In the genomic region with DNA sequence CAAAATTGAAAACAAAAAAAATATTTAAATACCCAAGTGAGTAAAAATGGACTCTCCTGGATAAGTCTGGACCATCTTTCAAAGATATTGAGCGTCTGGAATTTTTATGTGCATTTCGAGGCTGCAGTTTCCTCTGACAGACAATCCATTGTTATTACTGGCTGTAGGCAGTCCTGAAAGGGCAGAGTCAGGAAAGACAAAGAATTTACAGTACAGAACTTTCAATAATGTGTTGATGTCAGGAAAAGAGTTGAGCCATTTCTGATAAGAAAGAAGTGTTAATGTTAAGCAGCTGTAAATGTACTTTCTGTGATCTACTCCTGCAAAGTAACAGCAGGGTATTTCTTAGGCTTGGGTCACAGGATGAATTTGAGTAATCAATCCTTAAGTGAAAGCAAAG, we compare ENCODE assay signal across 1 cellular context.
TF ChIP-seq lines count a peak whose summit lies in the region.

No MANE protein-coding gene starts in this region.

TF ChIP-seq in HepG2, 621 proteins besides CTCF, POLR2A, EP300 and RAD21 (continues in another document):
- TF ChIP-seq, protein P1, sequence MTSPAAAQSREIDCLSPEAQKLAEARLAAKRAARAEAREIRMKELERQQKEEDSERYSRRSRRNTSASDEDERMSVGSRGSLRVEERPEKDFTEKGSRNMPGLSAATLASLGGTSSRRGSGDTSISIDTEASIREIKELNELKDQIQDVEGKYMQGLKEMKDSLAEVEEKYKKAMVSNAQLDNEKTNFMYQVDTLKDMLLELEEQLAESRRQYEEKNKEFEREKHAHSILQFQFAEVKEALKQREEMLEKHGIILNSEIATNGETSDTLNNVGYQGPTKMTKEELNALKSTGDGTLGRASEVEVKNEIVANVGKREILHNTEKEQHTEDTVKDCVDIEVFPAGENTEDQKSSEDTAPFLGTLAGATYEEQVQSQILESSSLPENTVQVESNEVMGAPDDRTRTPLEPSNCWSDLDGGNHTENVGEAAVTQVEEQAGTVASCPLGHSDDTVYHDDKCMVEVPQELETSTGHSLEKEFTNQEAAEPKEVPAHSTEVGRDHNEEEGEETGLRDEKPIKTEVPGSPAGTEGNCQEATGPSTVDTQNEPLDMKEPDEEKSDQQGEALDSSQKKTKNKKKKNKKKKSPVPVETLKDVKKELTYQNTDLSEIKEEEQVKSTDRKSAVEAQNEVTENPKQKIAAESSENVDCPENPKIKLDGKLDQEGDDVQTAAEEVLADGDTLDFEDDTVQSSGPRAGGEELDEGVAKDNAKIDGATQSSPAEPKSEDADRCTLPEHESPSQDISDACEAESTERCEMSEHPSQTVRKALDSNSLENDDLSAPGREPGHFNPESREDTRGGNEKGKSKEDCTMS (CRISPR knock-in tag; conservative IDR thresholded peaks at IDR 0.05): no peak
- 0 out of 2 replicates have a peak, but pooled peaks have one; percentile 9 for TF ChIP-seq RARA (CRISPR knock-in tag; IDR thresholded peaks at IDR 0.05)
- no peak for TF ChIP-seq TCF7 (IDR thresholded peaks at IDR 0.05; ENCODE audit: low read depth)
- no peak for TF ChIP-seq ZNF572 (CRISPR knock-in tag; IDR thresholded peaks at IDR 0.05)
- no peak for TF ChIP-seq ZNF143 (CRISPR knock-in tag; IDR thresholded peaks at IDR 0.05)
- TF ChIP-seq PRMT3 (CRISPR knock-in tag; IDR thresholded peaks at IDR 0.05; ENCODE audit: borderline replicate concordance, low read depth): no peak
- TF ChIP-seq ZNF496 (CRISPR knock-in tag; IDR thresholded peaks at IDR 0.05; ENCODE audit: insufficient replicate concordance): no peak
- TF ChIP-seq IRF2 (CRISPR knock-in tag; IDR thresholded peaks at IDR 0.05): no peak
- peak; percentile 14; the same call in 1 of the 2 replicates for TF ChIP-seq GATAD2A (CRISPR knock-in tag; IDR thresholded peaks at IDR 0.05)
- TF ChIP-seq, protein P2, sequence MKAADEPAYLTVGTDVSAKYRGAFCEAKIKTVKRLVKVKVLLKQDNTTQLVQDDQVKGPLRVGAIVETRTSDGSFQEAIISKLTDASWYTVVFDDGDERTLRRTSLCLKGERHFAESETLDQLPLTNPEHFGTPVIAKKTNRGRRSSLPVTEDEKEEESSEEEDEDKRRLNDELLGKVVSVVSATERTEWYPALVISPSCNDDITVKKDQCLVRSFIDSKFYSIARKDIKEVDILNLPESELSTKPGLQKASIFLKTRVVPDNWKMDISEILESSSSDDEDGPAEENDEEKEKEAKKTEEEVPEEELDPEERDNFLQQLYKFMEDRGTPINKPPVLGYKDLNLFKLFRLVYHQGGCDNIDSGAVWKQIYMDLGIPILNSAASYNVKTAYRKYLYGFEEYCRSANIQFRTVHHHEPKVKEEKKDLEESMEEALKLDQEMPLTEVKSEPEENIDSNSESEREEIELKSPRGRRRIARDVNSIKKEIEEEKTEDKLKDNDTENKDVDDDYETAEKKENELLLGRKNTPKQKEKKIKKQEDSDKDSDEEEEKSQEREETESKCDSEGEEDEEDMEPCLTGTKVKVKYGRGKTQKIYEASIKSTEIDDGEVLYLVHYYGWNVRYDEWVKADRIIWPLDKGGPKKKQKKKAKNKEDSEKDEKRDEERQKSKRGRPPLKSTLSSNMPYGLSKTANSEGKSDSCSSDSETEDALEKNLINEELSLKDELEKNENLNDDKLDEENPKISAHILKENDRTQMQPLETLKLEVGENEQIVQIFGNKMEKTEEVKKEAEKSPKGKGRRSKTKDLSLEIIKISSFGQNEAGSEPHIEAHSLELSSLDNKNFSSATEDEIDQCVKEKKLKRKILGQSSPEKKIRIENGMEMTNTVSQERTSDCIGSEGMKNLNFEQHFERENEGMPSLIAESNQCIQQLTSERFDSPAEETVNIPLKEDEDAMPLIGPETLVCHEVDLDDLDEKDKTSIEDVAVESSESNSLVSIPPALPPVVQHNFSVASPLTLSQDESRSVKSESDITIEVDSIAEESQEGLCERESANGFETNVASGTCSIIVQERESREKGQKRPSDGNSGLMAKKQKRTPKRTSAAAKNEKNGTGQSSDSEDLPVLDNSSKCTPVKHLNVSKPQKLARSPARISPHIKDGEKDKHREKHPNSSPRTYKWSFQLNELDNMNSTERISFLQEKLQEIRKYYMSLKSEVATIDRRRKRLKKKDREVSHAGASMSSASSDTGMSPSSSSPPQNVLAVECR (CRISPR knock-in tag; IDR thresholded peaks at IDR 0.05; ENCODE audit: borderline replicate concordance): no peak
- TF ChIP-seq SSRP1 (CRISPR knock-in tag; IDR thresholded peaks at IDR 0.05): 0 out of 2 replicates have a peak, but pooled peaks have one; percentile 41
- TF ChIP-seq ZFAT (CRISPR knock-in tag; conservative IDR thresholded peaks at IDR 0.05): no peak
- peak; percentile 42; the same call in 1 of the 2 replicates for TF ChIP-seq NCOA2 (CRISPR knock-in tag; IDR thresholded peaks at IDR 0.05)
- TF ChIP-seq, protein P3, sequence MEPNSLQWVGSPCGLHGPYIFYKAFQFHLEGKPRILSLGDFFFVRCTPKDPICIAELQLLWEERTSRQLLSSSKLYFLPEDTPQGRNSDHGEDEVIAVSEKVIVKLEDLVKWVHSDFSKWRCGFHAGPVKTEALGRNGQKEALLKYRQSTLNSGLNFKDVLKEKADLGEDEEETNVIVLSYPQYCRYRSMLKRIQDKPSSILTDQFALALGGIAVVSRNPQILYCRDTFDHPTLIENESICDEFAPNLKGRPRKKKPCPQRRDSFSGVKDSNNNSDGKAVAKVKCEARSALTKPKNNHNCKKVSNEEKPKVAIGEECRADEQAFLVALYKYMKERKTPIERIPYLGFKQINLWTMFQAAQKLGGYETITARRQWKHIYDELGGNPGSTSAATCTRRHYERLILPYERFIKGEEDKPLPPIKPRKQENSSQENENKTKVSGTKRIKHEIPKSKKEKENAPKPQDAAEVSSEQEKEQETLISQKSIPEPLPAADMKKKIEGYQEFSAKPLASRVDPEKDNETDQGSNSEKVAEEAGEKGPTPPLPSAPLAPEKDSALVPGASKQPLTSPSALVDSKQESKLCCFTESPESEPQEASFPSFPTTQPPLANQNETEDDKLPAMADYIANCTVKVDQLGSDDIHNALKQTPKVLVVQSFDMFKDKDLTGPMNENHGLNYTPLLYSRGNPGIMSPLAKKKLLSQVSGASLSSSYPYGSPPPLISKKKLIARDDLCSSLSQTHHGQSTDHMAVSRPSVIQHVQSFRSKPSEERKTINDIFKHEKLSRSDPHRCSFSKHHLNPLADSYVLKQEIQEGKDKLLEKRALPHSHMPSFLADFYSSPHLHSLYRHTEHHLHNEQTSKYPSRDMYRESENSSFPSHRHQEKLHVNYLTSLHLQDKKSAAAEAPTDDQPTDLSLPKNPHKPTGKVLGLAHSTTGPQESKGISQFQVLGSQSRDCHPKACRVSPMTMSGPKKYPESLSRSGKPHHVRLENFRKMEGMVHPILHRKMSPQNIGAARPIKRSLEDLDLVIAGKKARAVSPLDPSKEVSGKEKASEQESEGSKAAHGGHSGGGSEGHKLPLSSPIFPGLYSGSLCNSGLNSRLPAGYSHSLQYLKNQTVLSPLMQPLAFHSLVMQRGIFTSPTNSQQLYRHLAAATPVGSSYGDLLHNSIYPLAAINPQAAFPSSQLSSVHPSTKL (CRISPR knock-in tag; IDR thresholded peaks at IDR 0.05): peak; percentile 39; the same call in 1 of the 2 replicates
- TF ChIP-seq NR2F6 (IDR thresholded peaks at IDR 0.05): 0 out of 2 replicates have a peak, but pooled peaks have one; percentile 26
- TF ChIP-seq NR2F6 (CRISPR knock-in tag; IDR thresholded peaks at IDR 0.05): no peak
- TF ChIP-seq, protein P4, sequence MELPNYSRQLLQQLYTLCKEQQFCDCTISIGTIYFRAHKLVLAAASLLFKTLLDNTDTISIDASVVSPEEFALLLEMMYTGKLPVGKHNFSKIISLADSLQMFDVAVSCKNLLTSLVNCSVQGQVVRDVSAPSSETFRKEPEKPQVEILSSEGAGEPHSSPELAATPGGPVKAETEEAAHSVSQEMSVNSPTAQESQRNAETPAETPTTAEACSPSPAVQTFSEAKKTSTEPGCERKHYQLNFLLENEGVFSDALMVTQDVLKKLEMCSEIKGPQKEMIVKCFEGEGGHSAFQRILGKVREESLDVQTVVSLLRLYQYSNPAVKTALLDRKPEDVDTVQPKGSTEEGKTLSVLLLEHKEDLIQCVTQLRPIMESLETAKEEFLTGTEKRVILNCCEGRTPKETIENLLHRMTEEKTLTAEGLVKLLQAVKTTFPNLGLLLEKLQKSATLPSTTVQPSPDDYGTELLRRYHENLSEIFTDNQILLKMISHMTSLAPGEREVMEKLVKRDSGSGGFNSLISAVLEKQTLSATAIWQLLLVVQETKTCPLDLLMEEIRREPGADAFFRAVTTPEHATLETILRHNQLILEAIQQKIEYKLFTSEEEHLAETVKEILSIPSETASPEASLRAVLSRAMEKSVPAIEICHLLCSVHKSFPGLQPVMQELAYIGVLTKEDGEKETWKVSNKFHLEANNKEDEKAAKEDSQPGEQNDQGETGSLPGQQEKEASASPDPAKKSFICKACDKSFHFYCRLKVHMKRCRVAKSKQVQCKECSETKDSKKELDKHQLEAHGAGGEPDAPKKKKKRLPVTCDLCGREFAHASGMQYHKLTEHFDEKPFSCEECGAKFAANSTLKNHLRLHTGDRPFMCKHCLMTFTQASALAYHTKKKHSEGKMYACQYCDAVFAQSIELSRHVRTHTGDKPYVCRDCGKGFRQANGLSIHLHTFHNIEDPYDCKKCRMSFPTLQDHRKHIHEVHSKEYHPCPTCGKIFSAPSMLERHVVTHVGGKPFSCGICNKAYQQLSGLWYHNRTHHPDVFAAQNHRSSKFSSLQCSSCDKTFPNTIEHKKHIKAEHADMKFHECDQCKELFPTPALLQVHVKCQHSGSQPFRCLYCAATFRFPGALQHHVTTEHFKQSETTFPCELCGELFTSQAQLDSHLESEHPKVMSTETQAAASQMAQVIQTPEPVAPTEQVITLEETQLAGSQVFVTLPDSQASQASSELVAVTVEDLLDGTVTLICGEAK (IDR thresholded peaks at IDR 0.05): no peak
- TF ChIP-seq, protein P4 (CRISPR knock-in tag; IDR thresholded peaks at IDR 0.05): no peak
- TF ChIP-seq ZNF30 (CRISPR knock-in tag; IDR thresholded peaks at IDR 0.05): no peak
- peak; percentile 40; the same call in 1 of the 2 replicates for TF ChIP-seq BCL6 (CRISPR knock-in tag; IDR thresholded peaks at IDR 0.05)
- peak; percentile 64; the same call in 1 of the 2 replicates for TF ChIP-seq SOX5 (CRISPR knock-in tag; IDR thresholded peaks at IDR 0.05; ENCODE audit: borderline replicate concordance)
- TF ChIP-seq, protein P5, sequence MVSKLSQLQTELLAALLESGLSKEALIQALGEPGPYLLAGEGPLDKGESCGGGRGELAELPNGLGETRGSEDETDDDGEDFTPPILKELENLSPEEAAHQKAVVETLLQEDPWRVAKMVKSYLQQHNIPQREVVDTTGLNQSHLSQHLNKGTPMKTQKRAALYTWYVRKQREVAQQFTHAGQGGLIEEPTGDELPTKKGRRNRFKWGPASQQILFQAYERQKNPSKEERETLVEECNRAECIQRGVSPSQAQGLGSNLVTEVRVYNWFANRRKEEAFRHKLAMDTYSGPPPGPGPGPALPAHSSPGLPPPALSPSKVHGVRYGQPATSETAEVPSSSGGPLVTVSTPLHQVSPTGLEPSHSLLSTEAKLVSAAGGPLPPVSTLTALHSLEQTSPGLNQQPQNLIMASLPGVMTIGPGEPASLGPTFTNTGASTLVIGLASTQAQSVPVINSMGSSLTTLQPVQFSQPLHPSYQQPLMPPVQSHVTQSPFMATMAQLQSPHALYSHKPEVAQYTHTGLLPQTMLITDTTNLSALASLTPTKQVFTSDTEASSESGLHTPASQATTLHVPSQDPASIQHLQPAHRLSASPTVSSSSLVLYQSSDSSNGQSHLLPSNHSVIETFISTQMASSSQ (IDR thresholded peaks at IDR 0.05; ENCODE audit: low read depth): no peak
- TF ChIP-seq, protein P5 (CRISPR knock-in tag; IDR thresholded peaks at IDR 0.05; ENCODE audit: borderline replicate concordance): 0 out of 2 replicates have a peak, but pooled peaks have one; percentile 32
- no peak for TF ChIP-seq TARDBP (CRISPR knock-in tag; IDR thresholded peaks at IDR 0.05)
- no peak for TF ChIP-seq MXD4 (CRISPR knock-in tag; IDR thresholded peaks at IDR 0.05)
- TF ChIP-seq MAF1 (CRISPR knock-in tag; IDR thresholded peaks at IDR 0.05; ENCODE audit: borderline replicate concordance): no peak
- peak; percentile 10; the same call in 1 of the 2 replicates for TF ChIP-seq CEBPG (CRISPR knock-in tag; IDR thresholded peaks at IDR 0.05)
